Comparison of ENCODE assay signal across 9 cellular contexts in the genomic region with DNA sequence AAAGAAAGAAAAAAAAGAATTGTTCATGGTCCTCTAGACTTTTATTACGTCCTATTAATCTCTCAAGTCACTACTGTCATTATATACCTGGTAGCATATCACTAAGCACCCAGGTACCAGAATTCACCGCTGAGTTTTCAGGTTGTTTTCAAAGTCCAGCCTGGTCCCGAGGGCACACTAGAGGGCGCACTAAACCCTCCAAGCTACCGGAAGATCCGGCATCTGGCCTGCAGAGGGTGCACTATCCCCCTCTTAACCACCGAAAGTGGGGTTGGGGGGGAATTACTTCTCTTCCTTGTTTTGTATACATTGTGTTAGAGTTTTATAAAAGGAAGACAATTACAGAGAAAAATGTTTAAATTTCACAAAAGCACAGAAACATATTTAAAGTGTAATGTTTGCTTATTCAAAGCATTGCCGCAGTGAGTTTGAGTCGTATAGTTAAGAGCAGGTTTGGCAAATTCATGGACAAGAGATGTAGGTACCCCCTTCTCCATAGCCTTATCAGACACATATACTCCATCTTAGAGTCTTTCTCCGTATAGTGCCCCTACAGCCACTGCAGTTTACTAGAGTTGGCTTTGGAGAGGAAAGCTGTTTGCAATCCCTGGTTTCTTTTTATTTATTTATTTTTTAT. TPM values are rescaled to one million over a fixed set of nuclear protein-coding genes. Genes with fewer than 3 reads are reported as not detected.
DNase-seq lines count a peak whose midpoint lies in the region; ATAC-seq lines count a peak whose summit lies in the region.
"Had no signal": no experiment of that assay in that cellular context is flagged by ENCODE, and none has a peak within 500 bp of the region (broad histone marks: within the 10 kb centered on the region; RNA-seq: fewer than 3 reads in every experiment).

No MANE protein-coding gene starts in this region.

- ATAC-seq in GM19324 (IDR thresholded peaks at IDR 0.05; ENCODE audit: low FRiP score, unreplicated experiment) (peak; percentile 87), HG03342 (IDR thresholded peaks at IDR 0.05; ENCODE audit: unreplicated experiment) (peak; percentile 96), memory B cell (ENCODE audit: low read depth) (peak; percentile 99)

- no peaks in the 10 kb centered on the region for H3K9me3 ChIP-seq in CD8-positive, alpha-beta memory T cell (ENCODE audit: low read length)

- DNase-seq in CD8-positive, alpha-beta memory T cell: peak; percentile 52 to 77 (median 59)
- DNase-seq in NCI-H446 (lab: John Stamatoyannopoulos, UW): peak; percentile 42 to 76
- peak; percentile 86 for DNase-seq in activated CD4-positive, alpha-beta T cell treated with anti-CD3 and anti-CD28 coated beads for 48 hours
- DNase-seq in dedifferentiated amniotic fluid mesenchymal stem cell (ENCODE audit: extremely low spot score): peak; percentile 71
- DNase-seq in memory B cell (ENCODE audit: low spot score in 2 of 2): peak; percentile 73 to 79
- peak; percentile 48 to 54 for DNase-seq in stimulated activated CD8-positive, alpha-beta memory T cell treated with anti-CD3 and anti-CD28 coated beads, Interleukin-15, amount 100 ng/mL, for 48 hours (ENCODE audit: low read depth in 2 of 2)

- CTCF ChIA-PET in CD8-positive, alpha-beta memory T cell (lab: Charles Lee): interaction anchor here (0.6 to 2.9 kb wide), 12 partner anchors 9 to 210 kb away, joined by 3 to 18 read pairs (median 4); a partner anchor contains a TSS

- H3K4me3 ChIP-seq in CD8-positive, alpha-beta memory T cell (ENCODE audit: low read length): no peak overlapping the region

- peaks cover 7 to 13% of the 10 kb centered on the region in 2 donors for H3K27me3 Mint-ChIP-seq in CD8-positive, alpha-beta memory T cell
- peaks cover 14% of the 10 kb centered on the region for H3K27me3 Mint-ChIP-seq in memory B cell
- H3K27me3 Mint-ChIP-seq: dendritic cell treated with granulocyte-macrophage colony-stimulating factor and Interleukin-4, amounts not matched to agents 40 ng/mL and 50 ng/mL, for 4 days had no signal

- no peaks in the 10 kb centered on the region for H3K9me3 Mint-ChIP-seq in CD8-positive, alpha-beta memory T cell
- H3K9me3 Mint-ChIP-seq in memory B cell: no peaks in the 10 kb centered on the region
- H3K9me3 Mint-ChIP-seq: dendritic cell treated with granulocyte-macrophage colony-stimulating factor and Interleukin-4, amounts not matched to agents 40 ng/mL and 50 ng/mL, for 4 days had no signal

- POLR2A ChIA-PET in CD8-positive, alpha-beta memory T cell (lab: Charles Lee): interaction anchor here (1.0 kb wide), 1 partner anchor 171 kb away, joined by 3 read pairs; no protein-coding TSS in a partner anchor

- H3K36me3 ChIP-seq in CD8-positive, alpha-beta memory T cell (ENCODE audit: insufficient read depth, low read length): no peaks in the 10 kb centered on the region

- no peak overlapping the region for H3K27ac Mint-ChIP-seq in CD8-positive, alpha-beta memory T cell
- no peak overlapping the region for H3K27ac Mint-ChIP-seq in memory B cell

- no peak overlapping the region for H3K27ac ChIP-seq in CD8-positive, alpha-beta memory T cell (ENCODE audit: low read depth, low read length)

- peaks cover 2 to 11% (median 3%) of the 10 kb centered on the region in 3 donors for H3K4me1 Mint-ChIP-seq in CD8-positive, alpha-beta memory T cell
- peaks cover 3% of the 10 kb centered on the region for H3K4me1 Mint-ChIP-seq in memory B cell

- H3K4me1 ChIP-seq in CD8-positive, alpha-beta memory T cell (ENCODE audit: insufficient read depth, low read length): no peaks in the 10 kb centered on the region

- H3K36me3 Mint-ChIP-seq in CD8-positive, alpha-beta memory T cell: no peaks in the 10 kb centered on the region
- no peaks in the 10 kb centered on the region for H3K36me3 Mint-ChIP-seq in memory B cell

- H3K4me3 Mint-ChIP-seq in CD8-positive, alpha-beta memory T cell: no peak overlapping the region
- no peak overlapping the region for H3K4me3 Mint-ChIP-seq in memory B cell
- H3K4me3 Mint-ChIP-seq: dendritic cell treated with granulocyte-macrophage colony-stimulating factor and Interleukin-4, amounts not matched to agents 40 ng/mL and 50 ng/mL, for 4 days had no signal

- no peaks in the 10 kb centered on the region for H3K27me3 ChIP-seq in CD8-positive, alpha-beta memory T cell (ENCODE audit: insufficient read depth, low read length, poor library complexity, severe bottlenecking)

RNA-seq across cellular contexts. Expression of a gene that starts 19.2 kb away (rescaled TPM):
- total RNA-seq in CD8-positive, alpha-beta memory T cell: not detected
- polyA plus RNA-seq in CD8-positive, alpha-beta memory T cell: not detected

RNA-seq across cellular contexts. Expression of a gene that starts 34.8 kb away (rescaled TPM):
- total RNA-seq in CD8-positive, alpha-beta memory T cell: 10 to 100 TPM; 57.0 to 58.5 TPM
- polyA plus RNA-seq in CD8-positive, alpha-beta memory T cell: 23.8 TPM
